In genomic region chr13:21549633-21550032, GRCh38 we compare ENCODE assay signal across 22 cellular contexts.
"Had no signal": no experiment of that assay in that cellular context is flagged by ENCODE, and none has a peak within 500 bp of the region (broad histone marks: within the 10 kb centered on the region; RNA-seq: fewer than 3 reads in every experiment).

No MANE protein-coding gene starts in this region.

- ATAC-seq: activated T-cell treated with anti-CD3 and anti-CD28 coated beads, Interleukin-2, amount 50 U/mL, for 4 hours; gastroesophageal sphincter; left colon; lower lobe of right lung; T-cell had no signal

- H3K4me1 ChIP-seq: gastroesophageal sphincter, lower lobe of right lung, tibial artery, uterus had no signal

- H3K4me3 ChIP-seq: coronary artery, gastroesophageal sphincter, lower lobe of right lung, tibial artery, uterus had no signal

- H3K9me3 Mint-ChIP-seq: activated T-cell treated with anti-CD3 and anti-CD28 coated beads, Interleukin-2, amount 50 U/mL, for 4 hours; central memory CD8-positive, alpha-beta T cell; T-cell had no signal

- H3K9me3 ChIP-seq: gastroesophageal sphincter, lower lobe of right lung, tibial artery, uterus had no signal

- H3K4me3 Mint-ChIP-seq: activated CD4-positive, alpha-beta T cell treated with anti-CD3 and anti-CD28 coated beads, Interleukin-2, amount 10 ng/mL, durations not matched to agents 7 days and 5 days; activated naive CD4-positive, alpha-beta T cell treated with anti-CD3 and anti-CD28 coated beads for 36 hours; activated T-cell treated with anti-CD3 and anti-CD28 coated beads, Interleukin-2, amount 50 U/mL, for 4 hours; central memory CD8-positive, alpha-beta T cell; mesothelial cell of epicardium; nephron progenitor cell; T-cell had no signal

- H3K27ac Mint-ChIP-seq: activated CD4-positive, alpha-beta T cell treated with anti-CD3 and anti-CD28 coated beads, Interleukin-2, amount 10 ng/mL, durations not matched to agents 7 days and 5 days; activated naive CD4-positive, alpha-beta T cell treated with anti-CD3 and anti-CD28 coated beads for 36 hours; mesothelial cell of epicardium had no signal

- H3K27ac ChIP-seq: coronary artery, gastroesophageal sphincter, lower lobe of right lung, tibial artery, uterus had no signal

- H3K27me3 ChIP-seq: gastroesophageal sphincter, tibial artery, uterus had no signal

- H3K4me1 Mint-ChIP-seq: activated CD4-positive, alpha-beta T cell treated with anti-CD3 and anti-CD28 coated beads, Interleukin-2, amount 10 ng/mL, durations not matched to agents 7 days and 5 days; mesothelial cell of epicardium; nephron progenitor cell had no signal

- H3K36me3 ChIP-seq: lower lobe of right lung, uterus had no signal

- H3K27me3 Mint-ChIP-seq: activated CD4-positive, alpha-beta T cell treated with anti-CD3 and anti-CD28 coated beads, Interleukin-2, amount 10 ng/mL, durations not matched to agents 7 days and 5 days; central memory CD8-positive, alpha-beta T cell; T-cell had no signal

- DNase-seq: activated CD4-positive, alpha-beta T cell treated with anti-CD3 and anti-CD28 coated beads, Interleukin-2, amount 10 ng/mL, durations not matched to agents 7 days and 5 days; activated CD8-positive, alpha-beta memory T cell treated with anti-CD3 and anti-CD28 coated beads, Interleukin-2, amount 50 U/mL, for 4 hours; activated naive CD4-positive, alpha-beta T cell treated with anti-CD3 and anti-CD28 coated beads for 36 hours; activated T-cell treated with anti-CD3 and anti-CD28 coated beads, Interleukin-2, amount 50 U/mL, for 4 hours; anterior cingulate cortex; effector CD4-positive, alpha-beta T cell; left colon; lower lobe of right lung; nephron progenitor cell; nucleus accumbens; retina; stimulated activated CD4-positive, alpha-beta T cell treated with anti-CD3 and anti-CD28 coated beads, Interleukin-12 subunit alpha, Interleukin-12 subunit beta, amount 100 ng/mL, for 4 hours; stimulated activated CD4-positive, alpha-beta T cell treated with anti-CD3 and anti-CD28 coated beads, Interleukin-2, amount 100 ng/mL, for 24 hours; stimulated activated naive CD4-positive, alpha-beta T cell treated with Interleukin-2 at 50 U/mL for 16 hours; substantia nigra; T-cell; tibial artery; uterus had no signal
